In genomic region chr3:41277790-41278465, GRCh38 we compare ENCODE assay signal across 1 cellular context.
TF ChIP-seq lines count a peak whose summit lies in the region.

No MANE protein-coding gene starts in this region.

TF ChIP-seq in GM23338, 12 proteins besides CTCF, POLR2A, EP300 and RAD21 (continued from another document):
- no peak for TF ChIP-seq ZNF462 (CRISPR knock-in tag; IDR thresholded peaks at IDR 0.05)
- no peak for TF ChIP-seq EZH2phosphoT487 (IDR thresholded peaks at IDR 0.05; ENCODE audit: unreplicated experiment)
